Comparison of ENCODE assay signal across 17 cellular contexts in genomic region chr1:81471255-81471654, GRCh38.
DNase-seq lines count a peak whose midpoint lies in the region; ATAC-seq and TF ChIP-seq lines count a peak whose summit lies in the region.
"Had no signal": no experiment of that assay in that cellular context is flagged by ENCODE, and none has a peak within 500 bp of the region (broad histone marks: within the 10 kb centered on the region; RNA-seq: fewer than 3 reads in every experiment).

No MANE protein-coding gene starts in this region.

- H3K27ac ChIP-seq in SK-N-SH (ENCODE audit: low read depth in 2 of 2, low read length in 1 of 2) (no peak overlapping the region), RWPE2 (ENCODE audit: poor library complexity, severe bottlenecking) (no peak overlapping the region), foreskin keratinocyte (no peak overlapping the region), H9 (ENCODE audit: insufficient read length, low read depth, low read length) (no peak overlapping the region)
- H3K27ac ChIP-seq: 22Rv1, BLaER1 had no signal

- no peak overlapping the region for H3K4me3 Mint-ChIP-seq in H9
- H3K4me3 Mint-ChIP-seq: CD4-positive, alpha-beta T cell; HFFc6; IgD-negative memory B cell had no signal

- no peak overlapping the region for H2AFZ ChIP-seq in SK-N-SH (ENCODE audit: low read depth)
- no peak overlapping the region for H2AFZ ChIP-seq in H9 (ENCODE audit: low read length)

- POLR2A ChIA-PET in SK-N-SH (lab: Yijun Ruan, JAX), result no interaction called here

- H3K27me3 Mint-ChIP-seq in H9 (ENCODE audit: low read depth), result no peaks in the 10 kb centered on the region

- no peak overlapping the region for H3K4me3 ChIP-seq in SK-N-SH (ENCODE audit: low read depth in 2 of 2, low read length in 1 of 2)
- H3K4me3 ChIP-seq in RWPE2 (ENCODE audit: severe bottlenecking), result no peak overlapping the region
- H3K4me3 ChIP-seq: BLaER1 had no signal

- H3K79me2 ChIP-seq in SK-N-SH (ENCODE audit: insufficient read depth) (no peaks in the 10 kb centered on the region), H9 (ENCODE audit: insufficient read depth, low read length) (no peaks in the 10 kb centered on the region)

- no peaks in the 10 kb centered on the region for H3K23me2 ChIP-seq in H9 (ENCODE audit: insufficient read length, low read depth, low read length, poor library complexity, severe bottlenecking)

- DNase-seq in SK-N-SH (no peak), RWPE2 (ENCODE audit: low spot score) (no peak), foreskin keratinocyte (no peak), C1 segment of cervical spinal cord (lab: John Stamatoyannopoulos, UW) (no peak), H9 (no peak)
- no peak for DNase-seq in stimulated activated CD4-positive, alpha-beta T cell treated with anti-CD3 and anti-CD28 coated beads, Interleukin-4, amount 100 ng/mL, for 1 hour
- DNase-seq: AML-193; Calu3; CD4-positive, alpha-beta T cell; DMS 273 treated with DMSO at 0.1 percent for 48 hours; HCEC 1CT; HFFc6 had no signal

- H3T11ph ChIP-seq in H9 (ENCODE audit: low read length), result no peak overlapping the region

- H2AK5ac ChIP-seq in H9 (ENCODE audit: insufficient read length, low read length), result no peak overlapping the region

- H3K56ac ChIP-seq in H9 (ENCODE audit: insufficient read length, low read depth, low read length), result no peak overlapping the region

- no peaks in the 10 kb centered on the region for H3K9me2 ChIP-seq in SK-N-SH

- no peak overlapping the region for H4K5ac ChIP-seq in H9 (ENCODE audit: insufficient read length, low read depth, low read length)

- no peaks in the 10 kb centered on the region for H3K36me3 ChIP-seq in SK-N-SH (replicated peaks in 1 of 2; ENCODE audit: control insufficient read depth in 1 of 2, insufficient read depth in 2 of 2, low read length in 1 of 2)
- H3K36me3 ChIP-seq in RWPE2 (ENCODE audit: low read depth), result no peaks in the 10 kb centered on the region
- H3K36me3 ChIP-seq: BLaER1 had no signal

- H3K27ac Mint-ChIP-seq in H9, result no peak overlapping the region
- H3K27ac Mint-ChIP-seq: CD4-positive, alpha-beta T cell; HFFc6; IgD-negative memory B cell had no signal

- no peak overlapping the region for H4K91ac ChIP-seq in H9 (ENCODE audit: insufficient read length, low read depth, low read length)

- no peak overlapping the region for H3K18ac ChIP-seq in H9 (ENCODE audit: insufficient read length, low read depth, low read length)

- peaks cover 14 to 21% of the 10 kb centered on the region in 2 experiments for H3K4me1 Mint-ChIP-seq in H9
- H3K4me1 Mint-ChIP-seq: IgD-negative memory B cell had no signal

- no peaks in the 10 kb centered on the region for H3F3A ChIP-seq in SK-N-SH (replicated peaks; ENCODE audit: insufficient read depth)

- TF ChIP-seq CTCF in SK-N-SH (IDR thresholded peaks at IDR 0.05) (0 out of 2 replicates have a peak, but pooled peaks have one; percentile 12), RWPE2 (IDR thresholded peaks at IDR 0.05; ENCODE audit: poor library complexity, severe bottlenecking) (peak; percentile 10), foreskin keratinocyte (conservative IDR thresholded peaks at IDR 0.05) (peak; percentile 24), H9 (conservative IDR thresholded peaks at IDR 0.05) (no peak)

- no peak overlapping the region for H2BK120ac ChIP-seq in H9 (ENCODE audit: low read depth, low read length, poor library complexity, severe bottlenecking)

- H3K4me2 ChIP-seq in SK-N-SH (no peak overlapping the region), H9 (ENCODE audit: insufficient read depth, insufficient read length, low read length) (no peak overlapping the region)
- H3K4me2 ChIP-seq: BLaER1 had no signal

- no peak overlapping the region for H3K14ac ChIP-seq in H9 (ENCODE audit: insufficient read depth, low read length)

- 63% methylated on average over 2 of the region's 2 CpGs for WGBS in SK-N-SH (ENCODE audit: low lambda C conversion rate)
- no CpG with 5 or more reads among the region's 2 CpGs for WGBS in H9 (ENCODE audit: extremely low coverage, insufficient read length, low lambda C conversion rate)

- peaks cover 0 to under 1% of the 10 kb centered on the region in 2 experiments; a peak in 2 of 4 replicates for H3K4me1 ChIP-seq in SK-N-SH (ENCODE audit: control insufficient read depth in 1 of 2, insufficient read depth in 2 of 2, low read depth in 1 of 2, low read length in 1 of 2)
- no peaks in the 10 kb centered on the region for H3K4me1 ChIP-seq in RWPE2 (ENCODE audit: insufficient read depth, poor library complexity, severe bottlenecking)
- H3K4me1 ChIP-seq in foreskin keratinocyte, result no peaks in the 10 kb centered on the region
- 0 out of 2 replicates have a peak, but pooled peaks cover 3% of the 10 kb centered on the region for H3K4me1 ChIP-seq in H9 (ENCODE audit: insufficient read depth, low read length)
- H3K4me1 ChIP-seq: BLaER1 had no signal

- H4K20me1 ChIP-seq in SK-N-SH (ENCODE audit: insufficient read depth), result no peaks in the 10 kb centered on the region
- H4K20me1 ChIP-seq in H9 (ENCODE audit: control insufficient read depth, insufficient read depth, insufficient read length), result no peaks in the 10 kb centered on the region
- H4K20me1 ChIP-seq: BLaER1 had no signal

- no peak overlapping the region for H3K23ac ChIP-seq in H9 (ENCODE audit: insufficient read length, low read depth, low read length)

- H3K9me3 Mint-ChIP-seq in H9, result no peaks in the 10 kb centered on the region
- H3K9me3 Mint-ChIP-seq: CD4-positive, alpha-beta T cell; HFFc6; IgD-negative memory B cell had no signal

- no peak overlapping the region for H2BK15ac ChIP-seq in H9 (ENCODE audit: low read depth, low read length)

- no peak overlapping the region for H3K4ac ChIP-seq in H9 (ENCODE audit: low read depth, low read length)

- H2BK5ac ChIP-seq in H9 (ENCODE audit: insufficient read length, low read length), result no peak overlapping the region

- peak; percentile 34; the same call in 1 of the 2 replicates for TF ChIP-seq RAD21 in SK-N-SH (IDR thresholded peaks at IDR 0.05; ENCODE audit: low read length)

- no peak overlapping the region for H2BK20ac ChIP-seq in H9 (ENCODE audit: low read depth, low read length, poor library complexity, severe bottlenecking)

- no peak overlapping the region for H3K9ac ChIP-seq in SK-N-SH
- no peak overlapping the region for H3K9ac ChIP-seq in H9 (ENCODE audit: extremely low read depth, insufficient read length, low read length)
- H3K9ac ChIP-seq: BLaER1 had no signal

- no peak for ATAC-seq in SK-N-SH treated with all-trans-retinoic acid at 6 μM for 48 hours
- no peak for ATAC-seq in RWPE2 (ENCODE audit: low read depth)
- ATAC-seq in foreskin keratinocyte, result no peak
- ATAC-seq in GM19324 (IDR thresholded peaks at IDR 0.05; ENCODE audit: low FRiP score, unreplicated experiment), result no peak

- no peak overlapping the region for H4K8ac ChIP-seq in H9 (replicated peaks; ENCODE audit: insufficient read length, low read depth, low read length)

- H3K9me3 ChIP-seq in SK-N-SH, result no peaks in the 10 kb centered on the region
- H3K9me3 ChIP-seq in RWPE2 (ENCODE audit: severe bottlenecking), result no peaks in the 10 kb centered on the region
- H3K9me3 ChIP-seq in H9 (ENCODE audit: control insufficient read depth, low read depth, low read length), result no peaks in the 10 kb centered on the region
- H3K9me3 ChIP-seq: BLaER1 had no signal

- CTCF ChIA-PET in SK-N-SH (lab: Yijun Ruan, JAX), result interaction anchor here (1.5 to 1.8 kb wide), 2 partner anchors 10 to 19 kb away, joined by 4 to 5 read pairs; no protein-coding TSS in a partner anchor

- no peak for TF ChIP-seq EP300 in SK-N-SH (IDR thresholded peaks at IDR 0.05; ENCODE audit: borderline replicate concordance in 1 of 2, low read depth in 1 of 2, low read length in 1 of 2)

- H3K79me1 ChIP-seq in H9 (ENCODE audit: insufficient read depth, low read depth, low read length, poor library complexity, severe bottlenecking), result no peaks in the 10 kb centered on the region

- H2BK12ac ChIP-seq in H9 (ENCODE audit: insufficient read length, low read depth, low read length), result no peak overlapping the region

- no peaks in the 10 kb centered on the region for H3K36me3 Mint-ChIP-seq in H9 (ENCODE audit: insufficient read depth in 1 of 3, low read depth in 3 of 3)
- H3K36me3 Mint-ChIP-seq: IgD-negative memory B cell had no signal

- H3K27me3 ChIP-seq in SK-N-SH (ENCODE audit: insufficient read depth) (no peaks in the 10 kb centered on the region), RWPE2 (ENCODE audit: insufficient read depth, poor library complexity, severe bottlenecking) (no peaks in the 10 kb centered on the region), foreskin keratinocyte (no peaks in the 10 kb centered on the region), H9 (ENCODE audit: insufficient read depth, low read length) (no peaks in the 10 kb centered on the region)
- H3K27me3 ChIP-seq: BLaER1 had no signal

TF ChIP-seq in SK-N-SH, 30 proteins besides CTCF, POLR2A, EP300 and RAD21 (continues in another document):
- TF ChIP-seq IRF3 (IDR thresholded peaks at IDR 0.05; ENCODE audit: low read depth, low read length) (no peak), JUND (IDR thresholded peaks at IDR 0.05) (no peak)

TF ChIP-seq in SK-N-SH treated with all-trans-retinoic acid at 6 μM for 48 hours, 23 proteins besides CTCF, POLR2A, EP300 and RAD21:
- TF ChIP-seq ZNF8 (CRISPR knock-in tag; IDR thresholded peaks at IDR 0.05) (no peak), OSR1 (CRISPR knock-in tag; IDR thresholded peaks at IDR 0.05) (no peak), ZFP30 (CRISPR knock-in tag; IDR thresholded peaks at IDR 0.05) (no peak), CSRNP3 (CRISPR knock-in tag; IDR thresholded peaks at IDR 0.05) (no peak)
